ENCODE assay signal across 14 cellular contexts in the genomic region with DNA sequence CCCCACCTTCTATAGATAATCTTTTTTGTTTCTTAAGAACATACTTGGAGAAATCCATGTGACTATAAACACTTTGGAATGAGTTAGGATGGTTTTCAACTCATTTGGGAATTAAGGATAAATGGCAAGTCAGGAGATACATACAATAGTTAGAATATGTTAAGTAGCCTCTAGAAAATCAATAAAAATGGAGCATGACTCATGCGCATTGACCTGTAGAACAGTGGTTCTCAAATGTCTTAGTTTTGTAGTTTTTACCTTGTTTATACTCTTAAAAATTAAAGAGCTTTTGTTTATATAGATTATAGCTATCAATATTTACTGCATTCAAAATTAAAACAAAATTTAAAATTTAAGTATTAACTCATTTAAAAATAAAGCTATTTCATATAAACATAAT.
"Had no signal": no experiment of that assay in that cellular context is flagged by ENCODE, and none has a peak within 500 bp of the region (broad histone marks: within the 10 kb centered on the region; RNA-seq: fewer than 3 reads in every experiment).

No MANE protein-coding gene starts in this region.

- H3K4me2 ChIP-seq: hepatocyte had no signal

- H3K27me3 ChIP-seq: hepatocyte, suprapubic skin had no signal

- H3K27ac ChIP-seq: hepatocyte, suprapubic skin had no signal

- H3K4me3 ChIP-seq: hepatocyte, lung, suprapubic skin had no signal

- H2AFZ ChIP-seq: hepatocyte had no signal

- H3K9me3 ChIP-seq: suprapubic skin had no signal

- ATAC-seq: activated CD8-positive, alpha-beta memory T cell treated with anti-CD3 and anti-CD28 coated beads, Interleukin-2, amount 10 ng/mL, durations not matched to agents 7 days and 5 days; activated T-cell treated with anti-CD3 and anti-CD28 coated beads, Interleukin-2, amount 50 U/mL, for 4 hours; naive thymus-derived CD4-positive, alpha-beta T cell had no signal

- FAIRE-seq: bronchial epithelial cell had no signal

- H3K4me1 ChIP-seq: suprapubic skin had no signal

- DNase-seq: activated CD4-positive, alpha-beta T cell treated with anti-CD3 and anti-CD28 coated beads for 1 hour; activated CD4-positive, alpha-beta T cell treated with anti-CD3 and anti-CD28 coated beads, Interleukin-2, amount 50 U/mL, for 48 hours; activated CD8-positive, alpha-beta memory T cell treated with anti-CD3 and anti-CD28 coated beads, Interleukin-2, amount 10 ng/mL, durations not matched to agents 7 days and 5 days; activated gamma-delta T cell treated with Interleukin-2 at 50 U/mL for 16 hours; activated naive CD8-positive, alpha-beta T cell treated with anti-CD3 and anti-CD28 coated beads, Interleukin-2, amount 10 ng/mL, durations not matched to agents 7 days and 5 days; activated T-cell treated with anti-CD3 and anti-CD28 coated beads, Interleukin-2, amount 50 U/mL, for 4 hours; aorta; naive thymus-derived CD4-positive, alpha-beta T cell; right cardiac atrium; stimulated activated naive CD4-positive, alpha-beta T cell had no signal
